ENCODE assay signal across 36 cellular contexts in genomic region chr9:116123171-116123570, GRCh38.
"Had no signal": no experiment of that assay in that cellular context is flagged by ENCODE, and none has a peak within 500 bp of the region (broad histone marks: within the 10 kb centered on the region; RNA-seq: fewer than 3 reads in every experiment).

No MANE protein-coding gene starts in this region.

- H3K36me3 ChIP-seq: MG63 had no signal

- H3K9me3 ChIP-seq: MG63 had no signal

- H3K27me3 ChIP-seq: MG63 had no signal

- DNase-seq: Karpas-422, Kasumi-1, MG63, MM.1S, MV-4-11, NCI-H1048, NCI-H1092, NCI-H1092 treated with DMSO at 0.1 percent for 48 hours, NCI-H1105, NCI-H1105 treated with DMSO at 0.1 percent for 48 hours, NCI-H1417, NCI-H1417 treated with DMSO at 0.1 percent for 48 hours, NCI-H1436, NCI-H1436 treated with DMSO at 0.1 percent for 48 hours, NCI-H146, NCI-H1694, NCI-H1694 treated with DMSO at 0.1 percent for 48 hours, NCI-H187, NCI-H187 treated with DMSO at 0.1 percent for 48 hours, NCI-H1930, NCI-H2029, NCI-H2029 treated with DMSO at 0.1 percent for 48 hours, NCI-H2081, NCI-H2081 treated with DMSO at 0.1 percent for 48 hours, NCI-H2107, NCI-H2171, NCI-H2171 treated with DMSO at 0.1 percent for 48 hours, NCI-H2227 treated with DMSO at 0.1 percent for 48 hours, NCI-H226, NCI-H345, NCI-H446, NCI-H446 treated with DMSO at 0.1 percent for 48 hours, NCI-H510A, NCI-H510A treated with DMSO at 0.1 percent for 48 hours, NCI-H524, NCI-H524 treated with DMSO at 0.1 percent for 48 hours had no signal

- H3K4me3 ChIP-seq: MG63 had no signal
